Comparison of ENCODE assay signal across 33 cellular contexts in genomic region chr5:14504816-14505215, GRCh38.
"Had no signal": no experiment of that assay in that cellular context is flagged by ENCODE, and none has a peak within 500 bp of the region (broad histone marks: within the 10 kb centered on the region; RNA-seq: fewer than 3 reads in every experiment).

No MANE protein-coding gene starts in this region.

- H3K36me3 Mint-ChIP-seq: activated naive CD8-positive, alpha-beta T cell treated with anti-CD3 and anti-CD28 coated beads for 36 hours had no signal

- FAIRE-seq: endometrium, endothelial cell of umbilical vein had no signal

- H3K27me3 ChIP-seq: adrenal gland, body of pancreas, colonic mucosa, esophagus squamous epithelium, gastroesophageal sphincter had no signal

- DNase-seq: activated B cell treated with CpG ODN at 0.5 μM for 24 hours; activated CD4-positive, alpha-beta T cell treated with anti-CD3 and anti-CD28 coated beads for 48 hours; activated CD4-positive, alpha-beta T cell treated with anti-CD3 and anti-CD28 coated beads, Interleukin-2, amount 50 U/mL, for 1 hour; activated CD4-positive, alpha-beta T cell treated with anti-CD3 and anti-CD28 coated beads, Interleukin-2, amount 50 U/mL, for 48 hours; activated CD8-positive, alpha-beta memory T cell treated with anti-CD3 and anti-CD28 coated beads for 24 hours; activated CD8-positive, alpha-beta T cell treated with anti-CD3 and anti-CD28 coated beads for 36 hours; activated effector memory CD4-positive, alpha-beta T cell treated with Interleukin-2 at 50 U/mL for 16 hours; activated gamma-delta T cell treated with Interleukin-2 at 50 U/mL for 16 hours; activated naive CD4-positive, alpha-beta T cell treated with anti-CD3 and anti-CD28 coated beads, Interleukin-2, amount 50 U/mL, for 16 hours; activated naive CD4-positive, alpha-beta T cell treated with Interleukin-2 at 50 U/mL for 16 hours; activated naive CD8-positive, alpha-beta T cell treated with anti-CD3 and anti-CD28 coated beads for 36 hours; activated naive CD8-positive, alpha-beta T cell treated with anti-CD3 and anti-CD28 coated beads, Interleukin-2, amount 50 U/mL, for 24 hours; activated T-cell treated with anti-CD3 and anti-CD28 coated beads, Interleukin-2, amount 50 U/mL, for 4 hours; amygdala; aorta; body of pancreas; caudate nucleus; colonic mucosa; effector CD8-positive, alpha-beta T cell; esophagus squamous epithelium; foreskin melanocyte; T-helper 1 cell; T-helper 17 cell; T1000; WERI-Rb-1 had no signal

- H3K4me1 Mint-ChIP-seq: activated B cell treated with CpG ODN at 0.5 μM for 24 hours; activated naive CD8-positive, alpha-beta T cell treated with anti-CD3 and anti-CD28 coated beads for 36 hours; activated naive CD8-positive, alpha-beta T cell treated with anti-CD3 and anti-CD28 coated beads, Interleukin-2, amount 50 U/mL, for 24 hours; activated T-helper 17 cell treated with anti-CD3 and anti-CD28 coated beads, Interleukin-2, amount 50 U/mL, for 72 hours had no signal

- H3K27me3 Mint-ChIP-seq: activated B cell treated with CpG ODN at 0.5 μM for 24 hours; activated CD8-positive, alpha-beta T cell treated with anti-CD3 and anti-CD28 coated beads for 36 hours; activated naive CD8-positive, alpha-beta T cell treated with anti-CD3 and anti-CD28 coated beads for 36 hours; activated naive CD8-positive, alpha-beta T cell treated with anti-CD3 and anti-CD28 coated beads, Interleukin-2, amount 50 U/mL, for 24 hours; activated T-helper 17 cell treated with anti-CD3 and anti-CD28 coated beads, Interleukin-2, amount 50 U/mL, for 72 hours; T-helper 17 cell had no signal

- H3K9me3 ChIP-seq: adrenal gland, body of pancreas, colonic mucosa, esophagus squamous epithelium, gastroesophageal sphincter had no signal

- H3K4me3 Mint-ChIP-seq: activated B cell treated with CpG ODN at 0.5 μM for 24 hours; activated CD8-positive, alpha-beta T cell treated with anti-CD3 and anti-CD28 coated beads for 36 hours; activated naive CD8-positive, alpha-beta T cell treated with anti-CD3 and anti-CD28 coated beads for 36 hours; activated naive CD8-positive, alpha-beta T cell treated with anti-CD3 and anti-CD28 coated beads, Interleukin-2, amount 50 U/mL, for 24 hours; activated T-cell treated with anti-CD3 and anti-CD28 coated beads, Interleukin-2, amount 50 U/mL, for 4 hours; activated T-helper 17 cell treated with anti-CD3 and anti-CD28 coated beads, Interleukin-2, amount 50 U/mL, for 72 hours; T-helper 17 cell; T-helper 2 cell treated with Interferon-gamma antibody and Interleukin-4, amounts not matched to agents 5 μg/mL and 100 μg/mL, for 36 hours had no signal

- H3K4me1 ChIP-seq: adrenal gland, body of pancreas, colonic mucosa, esophagus squamous epithelium, gastroesophageal sphincter had no signal

- H3K9me3 Mint-ChIP-seq: activated B cell treated with CpG ODN at 0.5 μM for 24 hours; activated CD8-positive, alpha-beta T cell treated with anti-CD3 and anti-CD28 coated beads for 36 hours; activated naive CD8-positive, alpha-beta T cell treated with anti-CD3 and anti-CD28 coated beads for 36 hours; activated naive CD8-positive, alpha-beta T cell treated with anti-CD3 and anti-CD28 coated beads, Interleukin-2, amount 50 U/mL, for 24 hours; activated T-cell treated with anti-CD3 and anti-CD28 coated beads, Interleukin-2, amount 50 U/mL, for 4 hours; activated T-helper 17 cell treated with anti-CD3 and anti-CD28 coated beads, Interleukin-2, amount 50 U/mL, for 72 hours; T-helper 2 cell treated with Interferon-gamma antibody and Interleukin-4, amounts not matched to agents 5 μg/mL and 100 μg/mL, for 36 hours had no signal

- ATAC-seq: activated CD4-positive, CD25-positive, alpha-beta regulatory T cell treated with anti-CD3 and anti-CD28 coated beads, Interleukin-2, amount 50 U/mL, for 24 hours; activated CD8-positive, alpha-beta T cell treated with anti-CD3 and anti-CD28 coated beads for 36 hours; activated naive CD8-positive, alpha-beta T cell treated with anti-CD3 and anti-CD28 coated beads, Interleukin-2, amount 50 U/mL, for 24 hours; activated T-cell treated with anti-CD3 and anti-CD28 coated beads, Interleukin-2, amount 50 U/mL, for 4 hours; activated T-helper 17 cell treated with anti-CD3 and anti-CD28 coated beads, Interleukin-2, amount 50 U/mL, for 72 hours; body of pancreas; gastroesophageal sphincter; T-helper 17 cell had no signal

- H3K27ac ChIP-seq: adrenal gland, body of pancreas, colonic mucosa, epithelial cell of prostate, esophagus squamous epithelium, gastroesophageal sphincter, WERI-Rb-1 had no signal

- H3K27ac Mint-ChIP-seq: activated B cell treated with CpG ODN at 0.5 μM for 24 hours; activated CD8-positive, alpha-beta T cell treated with anti-CD3 and anti-CD28 coated beads for 36 hours; activated naive CD8-positive, alpha-beta T cell treated with anti-CD3 and anti-CD28 coated beads for 36 hours; activated naive CD8-positive, alpha-beta T cell treated with anti-CD3 and anti-CD28 coated beads, Interleukin-2, amount 50 U/mL, for 24 hours; activated T-helper 17 cell treated with anti-CD3 and anti-CD28 coated beads, Interleukin-2, amount 50 U/mL, for 72 hours; T-helper 17 cell; T-helper 2 cell treated with Interferon-gamma antibody and Interleukin-4, amounts not matched to agents 5 μg/mL and 100 μg/mL, for 36 hours had no signal

- H3K4me3 ChIP-seq: adrenal gland, body of pancreas, colonic mucosa, esophagus squamous epithelium, gastroesophageal sphincter had no signal
